In genomic region chr7:130872756-130873448, GRCh38 we compare ENCODE assay signal across 12 cellular contexts.
DNase-seq lines count a peak whose midpoint lies in the region; ATAC-seq and TF ChIP-seq lines count a peak whose summit lies in the region.
"Had no signal": no experiment of that assay in that cellular context is flagged by ENCODE, and none has a peak within 500 bp of the region (broad histone marks: within the 10 kb centered on the region; RNA-seq: fewer than 3 reads in every experiment).

No MANE protein-coding gene starts in this region.

- peaks cover 39% of the 10 kb centered on the region for H3K4me1 Mint-ChIP-seq in T-helper 17 cell

- no peaks in the 10 kb centered on the region for H3K27me3 Mint-ChIP-seq in T-helper 17 cell

- TF ChIP-seq POLR2A in GM19099 (IDR thresholded peaks at IDR 0.05; ENCODE audit: extremely low read depth, insufficient read length, low read depth) = peak; percentile 40

- DNase-seq in activated CD4-positive, CD25-positive, alpha-beta regulatory T cell treated with anti-CD3 and anti-CD28 coated beads, Interleukin-2, amount 50 U/mL, for 72 hours = no peak
- DNase-seq in T-helper 17 cell (no peak), kidney tubule cell (ENCODE audit: low spot score) (peak; percentile 34), NCI-H82 treated with DMSO at 0.1 percent for 48 hours (lab: John Stamatoyannopoulos, UW; ENCODE audit: unreplicated experiment) (no peak), left lobe of liver (ENCODE audit: low spot score) (no peak)
- DNase-seq: amniotic stem cell, esophagus squamous epithelium, nucleus accumbens had no signal

- ATAC-seq in activated CD4-positive, CD25-positive, alpha-beta regulatory T cell treated with anti-CD3 and anti-CD28 coated beads, Interleukin-2, amount 50 U/mL, for 24 hours = peak; percentile 14 to 19
- ATAC-seq in T-helper 17 cell (peak; percentile 4), GM21390 (IDR thresholded peaks at IDR 0.05; ENCODE audit: unreplicated experiment) (no peak), left lobe of liver (no peak)

- peaks cover 15% of the 10 kb centered on the region for H3K36me3 Mint-ChIP-seq in T-helper 17 cell (ENCODE audit: low read depth)

- peak overlapping the region; percentile 97 for H3K27ac Mint-ChIP-seq in T-helper 17 cell

- peak overlapping the region; percentile 75 for H3K4me3 Mint-ChIP-seq in T-helper 17 cell

- no peaks in the 10 kb centered on the region for H3K9me3 ChIP-seq in T-helper 17 cell (ENCODE audit: control insufficient read depth, low read length, poor library complexity, severe bottlenecking)
- H3K9me3 ChIP-seq: esophagus squamous epithelium, tibial nerve had no signal

Comparison
In these comparisons a context has a peak if more than half of its experiments do, and no peak if none do; other contexts are left out.
1. ATAC-seq: peak in activated CD4-positive, CD25-positive, alpha-beta regulatory T cell treated with anti-CD3 and anti-CD28 coated beads, Interleukin-2, amount 50 U/mL, for 24 hours (2 of 2) and T-helper 17 cell (single experiment); none in GM21390 (single experiment) and left lobe of liver (single experiment).